ENCODE assay signal across 18 cellular contexts in the genomic region with DNA sequence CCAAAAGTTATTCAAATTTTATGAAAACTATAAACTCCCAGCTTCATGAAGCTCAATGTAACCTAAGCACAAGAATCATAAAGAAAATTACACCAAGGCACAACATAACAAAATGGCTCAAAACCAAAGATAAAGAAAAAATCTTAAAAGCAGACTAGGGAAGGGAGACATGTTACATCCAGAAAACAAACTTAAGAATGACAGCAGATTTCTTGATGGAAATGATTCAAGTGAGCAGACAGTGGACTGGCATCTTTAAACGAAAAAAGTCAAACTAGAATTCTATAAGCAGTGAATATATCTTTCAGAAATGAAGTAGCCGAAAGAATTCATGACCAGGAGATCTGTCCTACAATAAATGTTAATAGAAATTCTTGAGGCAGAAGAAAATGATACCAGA.
"Had no signal": no experiment of that assay in that cellular context is flagged by ENCODE, and none has a peak within 500 bp of the region (broad histone marks: within the 10 kb centered on the region; RNA-seq: fewer than 3 reads in every experiment).

No MANE protein-coding gene starts in this region.

- H3K9me3 ChIP-seq: ovary had no signal

- H2AFZ ChIP-seq: neural progenitor cell had no signal

- H3K27ac Mint-ChIP-seq: mesothelial cell of epicardium; natural killer cell treated with Interleukin-12 subunit alpha and Interleukin-12 subunit beta and Interleukin-15 and Interleukin-18, amount 100 ng/mL, for 72 hours; neural progenitor cell; type B pancreatic cell had no signal

- H3K4me2 ChIP-seq: neural progenitor cell, smooth muscle cell had no signal

- H3K9ac ChIP-seq: neural progenitor cell had no signal

- H3K27ac ChIP-seq: coronary artery, gastroesophageal sphincter, neural progenitor cell, ovary, right atrium auricular region had no signal

- H3K36me3 Mint-ChIP-seq: neural progenitor cell had no signal

- H3K36me3 ChIP-seq: gastroesophageal sphincter, neural progenitor cell, ovary, right atrium auricular region had no signal

- H3K4me3 Mint-ChIP-seq: mesothelial cell of epicardium; natural killer cell treated with Interleukin-12 subunit alpha and Interleukin-12 subunit beta and Interleukin-15 and Interleukin-18, amount 100 ng/mL, for 72 hours; neural progenitor cell; type B pancreatic cell had no signal

- DNase-seq: effector CD8-positive, alpha-beta T cell; glutamatergic neuron; islet precursor cell; mammary epithelial cell; nucleus accumbens; ovary; stimulated activated CD4-positive, alpha-beta T cell treated with anti-CD3 and anti-CD28 coated beads, Interleukin-2, amount 100 ng/mL, for 48 hours; stimulated activated naive CD4-positive, alpha-beta T cell treated with Interleukin-2 at 50 U/mL for 16 hours had no signal

- H3K4me1 ChIP-seq: gastroesophageal sphincter, neural progenitor cell, right atrium auricular region had no signal

- H3K27me3 ChIP-seq: neural progenitor cell, ovary, right atrium auricular region had no signal

- H3K27me3 Mint-ChIP-seq: type B pancreatic cell had no signal

- ATAC-seq: gastroesophageal sphincter; left lobe of liver; natural killer cell treated with Interleukin-12 subunit alpha and Interleukin-12 subunit beta and Interleukin-15 and Interleukin-18, amount 100 ng/mL, for 72 hours had no signal

- FAIRE-seq: urothelium cell line had no signal

- H3K4me3 ChIP-seq: coronary artery, gastroesophageal sphincter, neural progenitor cell, ovary, right atrium auricular region, smooth muscle cell had no signal

- H3K4me1 Mint-ChIP-seq: mesothelial cell of epicardium, neural progenitor cell had no signal
